ENCODE assay signal across 18 cellular contexts in genomic region chr11:75420224-75421034, GRCh38. TPM values are rescaled to one million over a fixed set of nuclear protein-coding genes. Genes with fewer than 3 reads are reported as not detected.
DNase-seq lines count a peak whose midpoint lies in the region; ATAC-seq and TF ChIP-seq lines count a peak whose summit lies in the region.
"Had no signal": no experiment of that assay in that cellular context is flagged by ENCODE, and none has a peak within 500 bp of the region (broad histone marks: within the 10 kb centered on the region; RNA-seq: fewer than 3 reads in every experiment).

No MANE protein-coding gene starts in this region.

- no peak for TF ChIP-seq EP300 in tibial nerve (IDR thresholded peaks at IDR 0.05)

- H3K36me3 ChIP-seq in lower lobe of right lung (peaks cover 9% of the 10 kb centered on the region), tibial nerve (peaks cover 0 to 38% (median 0%) of the 10 kb centered on the region in 3 donors)

- peak; percentile 16 for DNase-seq in NCI-H2196 (lab: John Stamatoyannopoulos, UW; ENCODE audit: unreplicated experiment)
- DNase-seq in NCI-H2196 treated with DMSO at 0.1 percent for 48 hours (lab: John Stamatoyannopoulos, UW; ENCODE audit: unreplicated experiment): no peak
- DNase-seq in WTC11 (ENCODE audit: low spot score): no peak
- DNase-seq in lower lobe of right lung: no peak
- DNase-seq in tibial nerve (ENCODE audit: low spot score in 2 of 2): no peak
- no peak for DNase-seq in NCI-H1105 (lab: John Stamatoyannopoulos, UW)
- DNase-seq in GF-D8 (lab: John Stamatoyannopoulos, UW): no peak
- no peak for DNase-seq in stimulated activated CD4-positive, alpha-beta T cell treated with anti-CD3 and anti-CD28 coated beads, Interleukin-1b, Interleukin-23, amount 100 ng/mL, for 48 hours
- DNase-seq: activated CD4-positive, alpha-beta T cell treated with anti-CD3 and anti-CD28 coated beads, Interleukin-2, amount 10 ng/mL, durations not matched to agents 24 days and 14 days; activated T-cell treated with anti-CD3 and anti-CD28 coated beads, Interleukin-2, amount 50 U/mL, for 48 hours; COR-L47; NCI-H1930; sigmoid colon; stimulated activated naive B cell treated with anti-CD40 and anti-IgM and Interleukin-4, amounts not matched to agents 10 μg/mL and 1 μg/mL and 100 μg/mL, for 72 hours had no signal

- H3K36me3 Mint-ChIP-seq in WTC11: peaks cover 32% of the 10 kb centered on the region
- H3K36me3 Mint-ChIP-seq: natural killer cell treated with Interleukin-12 subunit alpha and Interleukin-12 subunit beta and Interleukin-15 and Interleukin-18, amount 100 ng/mL, for 72 hours had no signal

- H3K27ac Mint-ChIP-seq in WTC11: peak overlapping the region; percentile 78
- H3K27ac Mint-ChIP-seq: activated CD4-positive, alpha-beta T cell treated with anti-CD3 and anti-CD28 coated beads, Interleukin-2, amount 10 ng/mL, durations not matched to agents 24 days and 14 days; natural killer cell treated with Interleukin-12 subunit alpha and Interleukin-12 subunit beta and Interleukin-15 and Interleukin-18, amount 100 ng/mL, for 72 hours; stimulated activated naive B cell treated with anti-CD40 and anti-IgM and Interleukin-4, amounts not matched to agents 10 μg/mL and 1 μg/mL and 100 μg/mL, for 72 hours had no signal

- TF ChIP-seq CTCF in WTC11 (IDR thresholded peaks at IDR 0.05): no peak
- TF ChIP-seq CTCF in lower lobe of right lung (IDR thresholded peaks at IDR 0.05): no peak
- no peak for TF ChIP-seq CTCF in tibial nerve (IDR thresholded peaks at IDR 0.05)

- no peaks in the 10 kb centered on the region for H3K27me3 ChIP-seq in lower lobe of right lung (ENCODE audit: low read depth)
- no peaks in the 10 kb centered on the region for H3K27me3 ChIP-seq in tibial nerve
- H3K27me3 ChIP-seq: esophagus muscularis mucosa, sigmoid colon had no signal

- POLR2A ChIA-PET in WTC11 (lab: Charles Lee): interaction anchor here (0.6 kb wide), 1 partner anchor 16 kb away, joined by 3 read pairs; no protein-coding TSS in a partner anchor

- H3K4me3 ChIP-seq in lower lobe of right lung: no peak overlapping the region
- no peak overlapping the region for H3K4me3 ChIP-seq in tibial nerve
- H3K4me3 ChIP-seq: esophagus muscularis mucosa, sigmoid colon had no signal

- H3K9me3 ChIP-seq in lower lobe of right lung (no peaks in the 10 kb centered on the region), tibial nerve (no peaks in the 10 kb centered on the region)
- H3K9me3 ChIP-seq: esophagus muscularis mucosa, sigmoid colon had no signal

- peaks cover 13% of the 10 kb centered on the region for H3K4me1 Mint-ChIP-seq in WTC11
- H3K4me1 Mint-ChIP-seq: activated CD4-positive, alpha-beta T cell treated with anti-CD3 and anti-CD28 coated beads, Interleukin-2, amount 10 ng/mL, durations not matched to agents 24 days and 14 days; stimulated activated naive B cell treated with anti-CD40 and anti-IgM and Interleukin-4, amounts not matched to agents 10 μg/mL and 1 μg/mL and 100 μg/mL, for 72 hours had no signal

- H3K27me3 Mint-ChIP-seq in WTC11 (ENCODE audit: low read depth): no peaks in the 10 kb centered on the region
- H3K27me3 Mint-ChIP-seq: activated CD4-positive, alpha-beta T cell treated with anti-CD3 and anti-CD28 coated beads, Interleukin-2, amount 10 ng/mL, durations not matched to agents 24 days and 14 days; natural killer cell treated with Interleukin-12 subunit alpha and Interleukin-12 subunit beta and Interleukin-15 and Interleukin-18, amount 100 ng/mL, for 72 hours; stimulated activated naive B cell treated with anti-CD40 and anti-IgM and Interleukin-4, amounts not matched to agents 10 μg/mL and 1 μg/mL and 100 μg/mL, for 72 hours had no signal

- no peaks in the 10 kb centered on the region for H3K9me3 Mint-ChIP-seq in WTC11
- H3K9me3 Mint-ChIP-seq: activated CD4-positive, alpha-beta T cell treated with anti-CD3 and anti-CD28 coated beads, Interleukin-2, amount 10 ng/mL, durations not matched to agents 24 days and 14 days; natural killer cell treated with Interleukin-12 subunit alpha and Interleukin-12 subunit beta and Interleukin-15 and Interleukin-18, amount 100 ng/mL, for 72 hours; stimulated activated naive B cell treated with anti-CD40 and anti-IgM and Interleukin-4, amounts not matched to agents 10 μg/mL and 1 μg/mL and 100 μg/mL, for 72 hours had no signal

- CTCF ChIA-PET in WTC11 (lab: Charles Lee): interaction anchor here (1.0 to 1.4 kb wide), 4 partner anchors 25 to 140 kb away, joined by 3 to 5 read pairs (median 4); no protein-coding TSS in a partner anchor

- H3K4me3 Mint-ChIP-seq in WTC11: no peak overlapping the region
- H3K4me3 Mint-ChIP-seq: activated CD4-positive, alpha-beta T cell treated with anti-CD3 and anti-CD28 coated beads, Interleukin-2, amount 10 ng/mL, durations not matched to agents 24 days and 14 days; natural killer cell treated with Interleukin-12 subunit alpha and Interleukin-12 subunit beta and Interleukin-15 and Interleukin-18, amount 100 ng/mL, for 72 hours; stimulated activated naive B cell treated with anti-CD40 and anti-IgM and Interleukin-4, amounts not matched to agents 10 μg/mL and 1 μg/mL and 100 μg/mL, for 72 hours had no signal

- H3K27ac ChIP-seq in lower lobe of right lung: peak overlapping the region; percentile 80
- H3K27ac ChIP-seq in tibial nerve: peak overlapping the region; percentile 41 to 80 (median 66)

- TF ChIP-seq POLR2A in tibial nerve (IDR thresholded peaks at IDR 0.05): no peak

- H3K4me1 ChIP-seq in lower lobe of right lung (peaks cover 30% of the 10 kb centered on the region), tibial nerve (peaks cover 0 to 44% (median 10%) of the 10 kb centered on the region in 4 donors)

- WGBS in tibial nerve, 2 donors: 81 to 84% methylated on average over 14 of the region's 14 CpGs

- ATAC-seq in WTC11: no peak
- no peak for ATAC-seq in lower lobe of right lung
- ATAC-seq: HCT116; left lobe of liver; stimulated activated naive B cell treated with anti-CD40 and anti-IgM and Interleukin-4, amounts not matched to agents 10 μg/mL and 1 μg/mL and 100 μg/mL, for 72 hours had no signal

- intact Hi-C loops in lower lobe of right lung (cut with DNase I): no loop called here

TF ChIP-seq in WTC11, 78 proteins besides CTCF, POLR2A, EP300 and RAD21:
- TF ChIP-seq EMX1 (CRISPR knock-in tag; IDR thresholded peaks at IDR 0.05): no peak
- no peak for TF ChIP-seq SMAD4 (CRISPR knock-in tag; IDR thresholded peaks at IDR 0.05)
- no peak for TF ChIP-seq FOXK1 (CRISPR knock-in tag; IDR thresholded peaks at IDR 0.05)
- TF ChIP-seq ZNF219 (CRISPR knock-in tag; IDR thresholded peaks at IDR 0.05; ENCODE audit: borderline replicate concordance): no peak

RNA-seq across cellular contexts. Expression of gene KLHL35, which starts 12.6 kb away (rescaled TPM):
- total RNA-seq in WTC11 (2021) (0.22 to 0.60 TPM (median 0.39 TPM) in 3 replicates), lower lobe of right lung (2.6 TPM), tibial nerve (10 to 100 TPM in 1 of 4 donors, 1 to 10 TPM in 3; 3.0 to 11.1 (median 6.6) TPM)
- total RNA-seq: left lobe of liver had no signal

RNA-seq across cellular contexts. Expression of gene RPS3, which starts 21.1 kb away (rescaled TPM):
- total RNA-seq in WTC11 (2021): 3,967 to 4,516 TPM (median 4,446 TPM) in 3 replicates
- total RNA-seq in lower lobe of right lung: 1,761 TPM
- total RNA-seq in tibial nerve: 1,000 to 10,000 TPM; 1,012 to 1,395 (median 1,115) TPM
